In the genomic region with DNA sequence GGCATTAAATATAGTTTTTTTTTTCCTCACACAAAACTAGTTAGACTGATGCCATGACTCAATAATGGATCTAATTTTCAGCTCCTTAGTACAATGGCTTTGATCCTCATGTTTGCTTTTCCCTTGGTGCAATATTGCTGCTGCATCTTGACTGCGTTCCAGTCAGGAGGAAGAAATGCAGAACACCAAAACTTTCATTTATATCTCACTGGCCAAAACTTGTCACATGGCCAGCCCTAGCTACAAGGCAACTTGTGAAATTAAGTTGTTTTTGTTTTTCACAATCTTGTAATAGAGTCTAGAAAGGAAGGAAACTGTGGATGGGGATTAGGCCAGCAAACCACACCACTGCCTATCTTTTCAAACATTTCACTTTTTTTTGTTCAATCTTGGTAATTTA, we compare ENCODE assay signal across 1 cellular context.
TF ChIP-seq lines count a peak whose summit lies in the region.

No MANE protein-coding gene starts in this region.

TF ChIP-seq in endothelial cell of umbilical vein, 7 proteins besides CTCF, POLR2A, EP300 and RAD21 (continued from another document):
- no peak for TF ChIP-seq JUN (IDR thresholded peaks at IDR 0.05; ENCODE audit: borderline replicate concordance, insufficient read depth, insufficient read length, low read depth)
